8 cellular contexts compared by ENCODE assay signal in the genomic region with DNA sequence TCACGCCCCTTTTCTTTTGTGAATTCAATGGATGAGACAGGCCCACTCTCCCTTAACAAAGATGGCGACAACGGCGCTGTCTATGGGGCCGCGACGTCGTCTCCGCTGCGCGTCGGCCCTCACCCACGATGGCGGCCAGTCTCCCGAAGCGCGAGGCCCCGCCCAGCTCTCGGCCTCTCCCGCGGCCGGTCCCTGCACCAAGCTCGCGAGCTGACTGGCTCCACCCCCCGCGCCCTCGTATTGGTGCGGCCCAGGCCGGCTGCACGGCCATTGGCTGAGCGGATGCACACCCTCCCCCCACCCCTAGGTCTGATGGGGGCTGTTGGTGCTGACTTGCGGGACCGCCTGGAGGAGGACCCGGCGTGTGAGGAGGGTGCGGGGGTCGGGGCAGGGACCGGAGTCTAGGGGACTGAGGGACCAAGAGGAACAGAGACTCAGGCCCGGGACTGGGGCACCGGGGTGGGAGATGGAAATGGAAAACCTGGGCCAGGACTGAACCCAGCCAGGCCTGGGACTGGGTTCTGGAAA. TPM values are rescaled to one million over a fixed set of nuclear protein-coding genes. Genes with fewer than 3 reads are reported as not detected.
DNase-seq lines count a peak whose midpoint lies in the region; ATAC-seq and TF ChIP-seq lines count a peak whose summit lies in the region.

No MANE protein-coding gene starts in this region.

- H3K36me3 ChIP-seq in endocrine pancreas (ENCODE audit: control insufficient read depth, insufficient read depth, low read length): no peaks in the 10 kb centered on the region

- DNase-seq in AG08396 (ENCODE audit: low spot score): peak; percentile 97
- peak; percentile 98 for DNase-seq in NCI-H774 (lab: John Stamatoyannopoulos, UW)
- DNase-seq in activated CD8-positive, alpha-beta memory T cell treated with anti-CD3 and anti-CD28 coated beads, Interleukin-2, amount 50 U/mL, for 4 hours: peak; percentile 97
- DNase-seq in mesenteric fat pad (ENCODE audit: low spot score): peak; percentile 99
- DNase-seq in stimulated activated CD8-positive, alpha-beta memory T cell treated with anti-CD3 and anti-CD28 coated beads, Interleukin-12 subunit alpha, Interleukin-12 subunit beta, amount 100 ng/mL, for 4 hours (ENCODE audit: low read depth): peak; percentile 91

- no peaks in the 10 kb centered on the region for H3K27me3 ChIP-seq in endocrine pancreas (ENCODE audit: control insufficient read depth, insufficient read depth, low read length)

- peak; percentile 67 for ATAC-seq in HG03432 (IDR thresholded peaks at IDR 0.05; ENCODE audit: unreplicated experiment)

- H3K9me3 ChIP-seq in endocrine pancreas (ENCODE audit: control insufficient read depth, low read length): no peaks in the 10 kb centered on the region

- peak overlapping the region; percentile 84 for H3K9ac ChIP-seq in endocrine pancreas (ENCODE audit: control insufficient read depth, insufficient read depth, low read length)

- H3K4me3 ChIP-seq in endocrine pancreas (ENCODE audit: control insufficient read depth, insufficient read depth, low read length): peak overlapping the region; percentile 48

- peaks cover 6% of the 10 kb centered on the region for H3K4me1 ChIP-seq in endocrine pancreas (ENCODE audit: control insufficient read depth, insufficient read depth, low read length)

- peak; percentile 51 for TF ChIP-seq POLR2A in GM19193 (IDR thresholded peaks at IDR 0.05; ENCODE audit: extremely low read depth, insufficient read depth, insufficient read length)

RNA-seq across cellular contexts. Expression of a gene that starts 4.8 kb away (rescaled TPM):
- total RNA-seq in mesenteric fat pad: 14.0 TPM

RNA-seq across cellular contexts. Expression of a gene that starts 5.2 kb away (rescaled TPM):
- 876 TPM for total RNA-seq in mesenteric fat pad

RNA-seq across cellular contexts. Expression of a gene that starts 9.3 kb away (rescaled TPM):
- total RNA-seq in mesenteric fat pad: 0.71 TPM

RNA-seq across cellular contexts. Expression of a gene that starts 13.0 kb away (rescaled TPM):
- 1.4 TPM for total RNA-seq in mesenteric fat pad

RNA-seq across cellular contexts. Expression of a gene that starts 17.6 kb away (rescaled TPM):
- not detected for total RNA-seq in mesenteric fat pad

Comparison
In these comparisons a context has a peak if more than half of its experiments do, and no peak if none do; other contexts are left out.
1. Peak in every context shown above with its lines: DNase-seq, ATAC-seq and H3K4me3 ChIP-seq.